In genomic region chr18:6994719-6995430, GRCh38 we compare ENCODE assay signal across 16 cellular contexts.
A peak's percentile ranks its signal among the peaks of the same experiment; 100 is the strongest.
DNase-seq lines count a peak whose midpoint lies in the region; ATAC-seq, FAIRE-seq and TF ChIP-seq lines count a peak whose summit lies in the region.
"Had no signal": no experiment of that assay in that cellular context is flagged by ENCODE, and none has a peak within 500 bp of the region (broad histone marks: within the 10 kb centered on the region; RNA-seq: fewer than 3 reads in every experiment).

No MANE protein-coding gene starts in this region.

- peak overlapping the region; percentile 92 for H3K27ac Mint-ChIP-seq in mesothelial cell of epicardium
- H3K27ac Mint-ChIP-seq: immature natural killer cell, T-cell had no signal

- DNase-seq in AG09309 (ENCODE audit: low read depth) (peak; percentile 1), IMR-90 (no peak), bronchial epithelial cell (ENCODE audit: low read depth) (peak; percentile 87), mesothelial cell of epicardium (ENCODE audit: low spot score in 2 of 2, unreplicated experiment in 2 of 2) (no peak), NCI-H1436 treated with DMSO at 0.1 percent for 48 hours (lab: John Stamatoyannopoulos, UW) (no peak), NCI-H187 (lab: John Stamatoyannopoulos, UW) (no peak), GM10266 (ENCODE audit: extremely low spot score) (no peak)
- DNase-seq: activated CD4-positive, alpha-beta T cell treated with anti-CD3 and anti-CD28 coated beads, Interleukin-2, amount 50 U/mL, for 4 hours; DMS79; immature natural killer cell; NCI-H1694 treated with DMSO at 0.1 percent for 48 hours; T-cell; upper lobe of right lung had no signal

- H2BK5ac ChIP-seq in IMR-90 (ENCODE audit: low read depth, low read length, poor library complexity, severe bottlenecking) = no peak overlapping the region

- intact Hi-C loops in IMR-90 (cut with micrococcal nuclease) = no loop called here

- no peak overlapping the region for H4K91ac ChIP-seq in IMR-90 (ENCODE audit: insufficient read depth, low read depth, low read length)

- in situ Hi-C loops in IMR-90 (cut with MboI; ENCODE audit: low sequenced_read_pairs) = no loop called here

- no peak overlapping the region for H2BK120ac ChIP-seq in IMR-90 (ENCODE audit: low read depth, low read length)

- no peak overlapping the region for H3K4ac ChIP-seq in IMR-90 (ENCODE audit: low read depth, low read length)

- no peaks in the 10 kb centered on the region for H3K79me1 ChIP-seq in IMR-90 (ENCODE audit: low read depth in 1 of 2, low read length in 2 of 2)

- 40% methylated on average over 1 of the region's 7 CpGs; no CpG with 5 or more reads in 1 of the 2 experiments for WGBS in IMR-90 (ENCODE audit: extremely low coverage in 2 of 2, insufficient read length in 1 of 2), 2 experiments

- no peaks in the 10 kb centered on the region for H3K9me3 Mint-ChIP-seq in mesothelial cell of epicardium
- H3K9me3 Mint-ChIP-seq: T-cell had no signal

- H4K8ac ChIP-seq in IMR-90 (ENCODE audit: low read depth in 2 of 2, low read length in 2 of 2) = no peak overlapping the region

- H3K4me1 Mint-ChIP-seq in mesothelial cell of epicardium = peaks cover 16% of the 10 kb centered on the region
- H3K4me1 Mint-ChIP-seq: immature natural killer cell, T-cell had no signal

- peaks cover 2% of the 10 kb centered on the region; the same call in 1 of the 2 replicates for H3K4me1 ChIP-seq in IMR-90 (ENCODE audit: control insufficient read depth, insufficient read depth, low read length)
- H3K4me1 ChIP-seq: upper lobe of right lung had no signal

- no peak overlapping the region for H2BK15ac ChIP-seq in IMR-90 (ENCODE audit: low read depth, low read length)

- no peak for TF ChIP-seq RAD21 in IMR-90 (IDR thresholded peaks at IDR 0.05; ENCODE audit: low read length)

- H3K9me3 ChIP-seq in IMR-90 (ENCODE audit: control insufficient read depth, insufficient read depth, low read length) = no peaks in the 10 kb centered on the region
- H3K9me3 ChIP-seq: upper lobe of right lung had no signal

- H3K27ac ChIP-seq in IMR-90 (ENCODE audit: insufficient read depth, low read length) = no peak overlapping the region
- H3K27ac ChIP-seq: upper lobe of right lung had no signal

- no peak overlapping the region for H3K18ac ChIP-seq in IMR-90 (ENCODE audit: low read depth, low read length)

- peaks cover 5% of the 10 kb centered on the region; the same call in 1 of the 2 replicates for H3K36me3 ChIP-seq in IMR-90 (ENCODE audit: control insufficient read depth, insufficient read depth, low read length)
- H3K36me3 ChIP-seq in bronchial epithelial cell (ENCODE audit: control insufficient read depth, insufficient read depth, low read length) = no peaks in the 10 kb centered on the region
- H3K36me3 ChIP-seq: upper lobe of right lung had no signal

- peaks cover 26% of the 10 kb centered on the region for H3K36me3 Mint-ChIP-seq in mesothelial cell of epicardium
- H3K36me3 Mint-ChIP-seq: immature natural killer cell, T-cell had no signal

- no peak overlapping the region for H3K4me3 ChIP-seq in AG09309 (ENCODE audit: control insufficient read depth, low read depth, low read length)
- no peak overlapping the region for H3K4me3 ChIP-seq in IMR-90 (ENCODE audit: insufficient read depth, low read depth, low read length)
- no peak overlapping the region for H3K4me3 ChIP-seq in bronchial epithelial cell (ENCODE audit: low read depth, low read length)
- H3K4me3 ChIP-seq: upper lobe of right lung had no signal

- no peak overlapping the region for H2AFZ ChIP-seq in IMR-90 (replicated peaks; ENCODE audit: low read length, poor library complexity)

- H3K56ac ChIP-seq in IMR-90 (ENCODE audit: extremely low read depth, insufficient read depth, low read length) = no peak overlapping the region

- CTCF ChIA-PET in IMR-90 (lab: Yijun Ruan, JAX) = interaction anchor here (0.5 to 1.2 kb wide), 3 partner anchors 15 to 47 kb away, joined by 3 to 5 read pairs (median 5); no protein-coding TSS in a partner anchor

- H3K27me3 ChIP-seq in IMR-90 (ENCODE audit: control insufficient read depth, insufficient read depth, low read length) (no peaks in the 10 kb centered on the region), bronchial epithelial cell (ENCODE audit: control insufficient read depth, insufficient read depth, low read length) (no peaks in the 10 kb centered on the region)
- H3K27me3 ChIP-seq: upper lobe of right lung had no signal

- POLR2A ChIA-PET in IMR-90 (lab: Charles Lee; ENCODE audit: unreplicated experiment) = no interaction called here

- no peak overlapping the region for H3K23ac ChIP-seq in IMR-90 (ENCODE audit: low read depth, low read length)

- H3K9me1 ChIP-seq in IMR-90 (ENCODE audit: insufficient read depth, low read length) = no peaks in the 10 kb centered on the region

- FAIRE-seq in bronchial epithelial cell (lab: Jason Lieb, UNC) = no peak
- FAIRE-seq: endothelial cell of umbilical vein had no signal

- H2AK9ac ChIP-seq in IMR-90 (replicated peaks; ENCODE audit: low read depth, low read length, poor library complexity) = no peak overlapping the region

- H3K9ac ChIP-seq in IMR-90 (ENCODE audit: low read depth, low read length) = no peak overlapping the region

- no peak overlapping the region for H3K14ac ChIP-seq in IMR-90 (replicated peaks; ENCODE audit: low read depth, low read length)

- no peak overlapping the region for H3K4me3 Mint-ChIP-seq in mesothelial cell of epicardium
- H3K4me3 Mint-ChIP-seq: immature natural killer cell, T-cell had no signal

- no peaks in the 10 kb centered on the region for H4K20me1 ChIP-seq in IMR-90 (ENCODE audit: insufficient read depth, low read length)

- dilution Hi-C loops in IMR-90 (cut with HindIII; ENCODE audit: low sequenced_read_pairs, unreplicated experiment) = no loop called here

- H3K4me2 ChIP-seq in IMR-90 (ENCODE audit: low read depth, low read length) = peak overlapping the region; percentile 14; the same call in 1 of the 2 replicates

- ATAC-seq in IMR-90 (ENCODE audit: low read depth) (peak; percentile 53; the same call in 1 of the 2 replicates), GM21619 (IDR thresholded peaks at IDR 0.05; ENCODE audit: unreplicated experiment) (no peak)
- ATAC-seq: HCT116, T-cell, upper lobe of right lung had no signal

- no peaks in the 10 kb centered on the region for H3K27me3 Mint-ChIP-seq in mesothelial cell of epicardium (ENCODE audit: low read depth)
- H3K27me3 Mint-ChIP-seq: T-cell had no signal

- no TSS peak for BruUV-seq in IMR-90 (replicated peaks; lab: Mats Ljungman, UMichigan)

- H2BK20ac ChIP-seq in IMR-90 (ENCODE audit: low read depth, low read length) = no peak overlapping the region

- no peak overlapping the region for H4K5ac ChIP-seq in IMR-90 (ENCODE audit: low read depth, low read length)

- no peak overlapping the region for H2AK5ac ChIP-seq in IMR-90 (ENCODE audit: low read depth, low read length)

- TF ChIP-seq POLR2A in IMR-90 (IDR thresholded peaks at IDR 0.05; ENCODE audit: low read depth, low read length) = no peak

- TF ChIP-seq CTCF in AG09309 (IDR thresholded peaks at IDR 0.05; ENCODE audit: control insufficient read depth, insufficient read depth, low read depth, low read length, missing control alignments) (no peak), IMR-90 (conservative IDR thresholded peaks at IDR 0.05; ENCODE audit: low read depth, low read length) (no peak), bronchial epithelial cell (IDR thresholded peaks at IDR 0.05; ENCODE audit: insufficient read depth, low read length, severe bottlenecking) (no peak), mesothelial cell of epicardium (IDR thresholded peaks at IDR 0.05; ENCODE audit: unreplicated experiment) (no peak), GM10266 (IDR thresholded peaks at IDR 0.05; ENCODE audit: control insufficient read depth, insufficient read depth, low read depth, missing control alignments) (no peak)

TF ChIP-seq in IMR-90, 13 proteins besides CTCF, POLR2A, EP300 and RAD21:
- TF ChIP-seq BHLHE40 (IDR thresholded peaks at IDR 0.05; ENCODE audit: low read depth, low read length) (no peak), CHD1 (IDR thresholded peaks at IDR 0.05; ENCODE audit: low read depth, low read length) (no peak), RCOR1 (IDR thresholded peaks at IDR 0.05; ENCODE audit: insufficient replicate concordance, low read length) (no peak), RFX5 (IDR thresholded peaks at IDR 0.05; ENCODE audit: low read depth, low read length) (no peak), FOS (IDR thresholded peaks at IDR 0.05; ENCODE audit: low read depth, low read length) (no peak), USF2 (IDR thresholded peaks at IDR 0.05; ENCODE audit: low read depth, low read length) (no peak), NFE2L2 (IDR thresholded peaks at IDR 0.05; ENCODE audit: low read depth, low read length) (no peak), MAZ (IDR thresholded peaks at IDR 0.05; ENCODE audit: borderline replicate concordance, low read depth, low read length) (no peak), MAFK (IDR thresholded peaks at IDR 0.05; ENCODE audit: low read depth, low read length) (no peak)

Comparison
In these comparisons a context has a peak if more than half of its experiments do, and no peak if none do; other contexts are left out.
1. DNase-seq: peak in AG09309 (single experiment) and bronchial epithelial cell (single experiment); none in IMR-90 (single experiment), mesothelial cell of epicardium (0 of 2), NCI-H1436 treated with DMSO at 0.1 percent for 48 hours (single experiment), NCI-H187 (0 of 2) and GM10266 (single experiment).